9 cellular contexts compared by ENCODE assay signal in the genomic region with DNA sequence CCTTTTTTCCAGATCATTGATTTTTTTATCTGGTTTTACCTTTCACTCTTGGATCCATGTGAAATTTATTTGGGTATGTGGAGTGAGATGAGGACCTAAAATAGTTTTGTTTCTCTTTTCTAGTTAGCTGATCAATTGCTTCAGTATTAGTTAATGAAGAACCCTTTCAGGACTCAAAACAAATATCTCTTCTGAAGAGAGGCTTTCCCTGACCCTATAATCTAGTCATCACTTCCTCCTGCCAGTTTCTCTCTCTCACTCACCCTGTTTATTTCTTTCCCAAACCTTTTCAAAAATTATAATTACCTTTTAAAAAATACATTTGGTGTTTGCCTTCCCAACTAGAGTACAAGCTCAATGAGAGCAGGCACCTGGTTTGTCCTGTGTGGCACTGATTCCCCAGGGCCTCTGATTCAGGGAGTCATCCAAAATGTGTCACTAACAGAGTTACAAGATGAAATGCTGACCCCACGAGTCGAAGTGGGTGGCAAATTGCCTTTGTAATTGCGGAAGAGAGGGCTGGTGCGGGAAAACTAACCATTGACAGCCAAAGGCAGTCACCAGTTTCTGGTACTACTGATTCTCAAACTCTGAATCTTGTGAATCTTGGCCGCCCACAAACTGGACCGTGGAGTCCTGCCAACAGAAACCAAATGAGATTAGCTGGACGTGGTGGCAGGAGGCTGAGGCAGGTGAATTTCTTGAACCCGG. TPM values are rescaled to one million over a fixed set of nuclear protein-coding genes. Genes with fewer than 3 reads are reported as not detected.
DNase-seq lines count a peak whose midpoint lies in the region; ATAC-seq and TF ChIP-seq lines count a peak whose summit lies in the region.
"Had no signal": no experiment of that assay in that cellular context is flagged by ENCODE, and none has a peak within 500 bp of the region (broad histone marks: within the 10 kb centered on the region; RNA-seq: fewer than 3 reads in every experiment).

No MANE protein-coding gene starts in this region.

- CTCF ChIA-PET in RWPE1 (lab: Yijun Ruan, JAX): no interaction called here

- no peak overlapping the region for H2BK12ac ChIP-seq in H9 (ENCODE audit: insufficient read length, low read depth, low read length)

- H3K4me3 ChIP-seq in heart left ventricle (peak overlapping the region in 11 of 12 donors; percentile 17 to 74 (median 60)), mucosa of rectum (ENCODE audit: low read length in 2 of 2) (peak overlapping the region in 1 of 2 donors; percentile 88), vagina (peak overlapping the region in 1 of 2 donors; percentile 2)

- TF ChIP-seq POLR2A in heart left ventricle (IDR thresholded peaks at IDR 0.05) (no peak), vagina (IDR thresholded peaks at IDR 0.05) (no peak)

- H3K79me1 ChIP-seq in H9 (ENCODE audit: insufficient read depth, low read depth, low read length, poor library complexity, severe bottlenecking): no peaks in the 10 kb centered on the region

- H3K4me1 Mint-ChIP-seq in central memory CD8-positive, alpha-beta T cell: peaks cover 78% of the 10 kb centered on the region
- peaks cover 2 to 8% of the 10 kb centered on the region in 2 experiments; a peak in 2 of 4 replicates for H3K4me1 Mint-ChIP-seq in H9

- peaks cover 8% of the 10 kb centered on the region for H3K9me3 Mint-ChIP-seq in central memory CD8-positive, alpha-beta T cell
- H3K9me3 Mint-ChIP-seq in H9: peaks cover 12 to 16% of the 10 kb centered on the region in 2 experiments

- H3K23me2 ChIP-seq in H9 (ENCODE audit: insufficient read length, low read depth, low read length, poor library complexity, severe bottlenecking): no peaks in the 10 kb centered on the region

- no peak overlapping the region for H3K18ac ChIP-seq in H9 (ENCODE audit: insufficient read length, low read depth, low read length)

- no peak overlapping the region for H3K4ac ChIP-seq in H9 (ENCODE audit: low read depth, low read length)

- H2BK15ac ChIP-seq in H9 (ENCODE audit: low read depth, low read length): no peak overlapping the region

- WGBS in heart left ventricle, 4 donors: 36 to 59% (median 39%) methylated on average over 8 of the region's 8 CpGs
- no CpG with 5 or more reads among the region's 8 CpGs for WGBS in H9 (ENCODE audit: extremely low coverage, insufficient read length, low lambda C conversion rate)

- peaks cover 0 to 71% (median 39%) of the 10 kb centered on the region in 12 donors for H3K4me1 ChIP-seq in heart left ventricle
- peaks cover 6 to 17% of the 10 kb centered on the region in 2 donors for H3K4me1 ChIP-seq in mucosa of rectum (ENCODE audit: control insufficient read depth in 2 of 2, insufficient read depth in 2 of 2, low read length in 2 of 2)
- peaks cover 38% of the 10 kb centered on the region for H3K4me1 ChIP-seq in vagina
- H3K4me1 ChIP-seq in H9 (ENCODE audit: insufficient read depth, low read length): no peaks in the 10 kb centered on the region

- peak overlapping the region; percentile 15 to 99 (median 92) for H3K27ac ChIP-seq in heart left ventricle
- peak overlapping the region; percentile 26 to 45 for H3K27ac ChIP-seq in mucosa of rectum (ENCODE audit: low read depth in 2 of 2, low read length in 2 of 2)
- H3K27ac ChIP-seq in vagina: peak overlapping the region; percentile 95
- H3K27ac ChIP-seq in H9 (ENCODE audit: insufficient read length, low read depth, low read length): no peak overlapping the region
- H3K27ac ChIP-seq in RWPE1: no peak overlapping the region

- no peaks in the 10 kb centered on the region for H4K20me1 ChIP-seq in H9 (ENCODE audit: control insufficient read depth, insufficient read depth, insufficient read length)

- ATAC-seq in heart left ventricle (no peak), Right ventricle myocardium inferior (no peak)
- ATAC-seq in central memory CD8-positive, alpha-beta T cell (replicated peaks; ENCODE audit: extremely low read depth, poor library complexity, severe bottlenecking): no peak

- H3K14ac ChIP-seq in H9 (ENCODE audit: insufficient read depth, low read length): no peak overlapping the region

- DNase-seq in heart left ventricle (no peak), Right ventricle myocardium inferior (ENCODE audit: missing footprints) (no peak), vagina (ENCODE audit: extremely low spot score in 2 of 2) (no peak), H9 (no peak), RWPE1 (ENCODE audit: low spot score) (no peak)
- no peak for DNase-seq in central memory CD8-positive, alpha-beta T cell (ENCODE audit: low spot score in 2 of 2)
- DNase-seq in activated CD4-positive, CD25-positive, alpha-beta regulatory T cell (lab: John Stamatoyannopoulos, UW): no peak
- DNase-seq: COR-L47 had no signal

- intact Hi-C loops in heart left ventricle (cut with DNase I): no loop called here
- intact Hi-C loops in Right ventricle myocardium inferior (cut with DNase I): no loop called here
- intact Hi-C loops in vagina (cut with DNase I): no loop called here

- no peak overlapping the region for H4K91ac ChIP-seq in H9 (ENCODE audit: insufficient read length, low read depth, low read length)

- peaks cover 17% of the 10 kb centered on the region for H3K36me3 Mint-ChIP-seq in central memory CD8-positive, alpha-beta T cell (ENCODE audit: insufficient read depth)
- H3K36me3 Mint-ChIP-seq in H9 (ENCODE audit: insufficient read depth in 1 of 3, low read depth in 3 of 3): peaks cover 0 to 10% (median 3%) of the 10 kb centered on the region in 3 experiments; a peak in 3 of 7 replicates

- TF ChIP-seq CTCF in heart left ventricle (IDR thresholded peaks at IDR 0.05): no peak
- TF ChIP-seq CTCF in vagina (IDR thresholded peaks at IDR 0.05): no peak
- no peak for TF ChIP-seq CTCF in H9 (conservative IDR thresholded peaks at IDR 0.05)
- no peak for TF ChIP-seq CTCF in RWPE1 (conservative IDR thresholded peaks at IDR 0.05; ENCODE audit: low read depth)

- no peak overlapping the region for H2AK5ac ChIP-seq in H9 (ENCODE audit: insufficient read length, low read length)

- H3K23ac ChIP-seq in H9 (ENCODE audit: insufficient read length, low read depth, low read length): no peak overlapping the region

- no peak overlapping the region for H4K5ac ChIP-seq in H9 (ENCODE audit: insufficient read length, low read depth, low read length)

- H3T11ph ChIP-seq in H9 (ENCODE audit: low read length): no peak overlapping the region

- H3K9ac ChIP-seq in mucosa of rectum (ENCODE audit: low read depth in 1 of 2, low read length in 2 of 2): no peak overlapping the region
- H3K9ac ChIP-seq in H9 (ENCODE audit: extremely low read depth, insufficient read length, low read length): no peak overlapping the region

- H3K9me3 ChIP-seq in heart left ventricle (peaks cover 0 to 17% (median under 1%) of the 10 kb centered on the region in 12 donors), mucosa of rectum (ENCODE audit: control insufficient read depth in 2 of 2, low read length in 2 of 2) (no peaks in the 10 kb centered on the region), vagina (peaks cover under 1% of the 10 kb centered on the region), H9 (ENCODE audit: control insufficient read depth, low read depth, low read length) (no peaks in the 10 kb centered on the region)

- H2AFZ ChIP-seq in H9 (ENCODE audit: low read length): no peak overlapping the region

- no peak overlapping the region for H2BK120ac ChIP-seq in H9 (ENCODE audit: low read depth, low read length, poor library complexity, severe bottlenecking)

- H3K36me3 ChIP-seq in heart left ventricle: peaks cover 0 to 21% (median 5%) of the 10 kb centered on the region in 9 donors
- peaks cover 0 to 4% of the 10 kb centered on the region in 2 donors for H3K36me3 ChIP-seq in mucosa of rectum (ENCODE audit: control insufficient read depth in 2 of 2, insufficient read depth in 2 of 2, low read length in 2 of 2)
- H3K36me3 ChIP-seq in vagina: peaks cover 0 to 6% of the 10 kb centered on the region in 2 donors

- H3K27me3 ChIP-seq in heart left ventricle (no peaks in the 10 kb centered on the region), mucosa of rectum (ENCODE audit: control insufficient read depth in 2 of 2, insufficient read depth in 2 of 2, low read length in 2 of 2) (no peaks in the 10 kb centered on the region), vagina (no peaks in the 10 kb centered on the region), H9 (ENCODE audit: insufficient read depth, low read length) (no peaks in the 10 kb centered on the region)

- H3K56ac ChIP-seq in H9 (ENCODE audit: insufficient read length, low read depth, low read length): no peak overlapping the region

- no peak overlapping the region for H4K8ac ChIP-seq in H9 (replicated peaks; ENCODE audit: insufficient read length, low read depth, low read length)

- peak overlapping the region; percentile 92 for H3K27ac Mint-ChIP-seq in central memory CD8-positive, alpha-beta T cell (ENCODE audit: low read depth)
- H3K27ac Mint-ChIP-seq in H9: no peak overlapping the region

- no peaks in the 10 kb centered on the region for H3K27me3 Mint-ChIP-seq in central memory CD8-positive, alpha-beta T cell
- no peaks in the 10 kb centered on the region for H3K27me3 Mint-ChIP-seq in H9 (ENCODE audit: low read depth)

- no peak overlapping the region for H3K4me2 ChIP-seq in H9 (ENCODE audit: insufficient read depth, insufficient read length, low read length)

- peak overlapping the region; percentile 81 for H3K4me3 Mint-ChIP-seq in central memory CD8-positive, alpha-beta T cell
- no peak overlapping the region for H3K4me3 Mint-ChIP-seq in H9

- H2BK20ac ChIP-seq in H9 (ENCODE audit: low read depth, low read length, poor library complexity, severe bottlenecking): no peak overlapping the region

- POLR2A ChIA-PET in RWPE1 (lab: Yijun Ruan, JAX; ENCODE audit: low non-redundant PET): no interaction called here

- H2BK5ac ChIP-seq in H9 (ENCODE audit: insufficient read length, low read length): no peak overlapping the region

- no peaks in the 10 kb centered on the region for H3K79me2 ChIP-seq in H9 (ENCODE audit: insufficient read depth, low read length)

RNA-seq across cellular contexts. Expression of a gene that starts 2.4 kb away (rescaled TPM):
- 100 to 1,000 TPM in 1 of 9 donors, 10 to 100 TPM in 8; 11.9 to 131 (median 29.5) TPM for total RNA-seq in heart left ventricle
- 10 to 100 TPM in 1 of 2 donors, 1 to 10 TPM in 1; 6.7 to 26.5 TPM for polyA plus RNA-seq in heart left ventricle
- total RNA-seq in Right ventricle myocardium inferior: 24.3 TPM
- 20.4 TPM for total RNA-seq in vagina
- total RNA-seq in H9 (2021): not detected in 2 replicates

RNA-seq across cellular contexts. Expression of a gene that starts 20.3 kb away (rescaled TPM):
- total RNA-seq in heart left ventricle: 10 to 100 TPM; 18.4 to 35.8 (median 24.9) TPM
- polyA plus RNA-seq in heart left ventricle: 10 to 100 TPM; 19.5 to 35.8 TPM
- 22.5 TPM for total RNA-seq in Right ventricle myocardium inferior
- 33.4 TPM for total RNA-seq in vagina
- 72.0 and 76.0 TPM in 2 replicates for total RNA-seq in H9 (2021)

Comparison
In these comparisons a context has a peak if more than half of its experiments do, and no peak if none do; other contexts are left out.
1. H3K27ac ChIP-seq: peak in heart left ventricle (12 of 12), mucosa of rectum (2 of 2) and vagina (single experiment); none in H9 (single experiment) and RWPE1 (single experiment).
2. RNA of a gene that starts 2.4 kb away (total RNA-seq): 11.9 to 131 TPM in heart left ventricle, 24.3 TPM in Right ventricle myocardium inferior (single experiment) and 20.4 TPM in vagina (single experiment); not detected in H9; every median in the first group is over 10 times any median in the second.